10 cellular contexts compared by ENCODE assay signal in the genomic region with DNA sequence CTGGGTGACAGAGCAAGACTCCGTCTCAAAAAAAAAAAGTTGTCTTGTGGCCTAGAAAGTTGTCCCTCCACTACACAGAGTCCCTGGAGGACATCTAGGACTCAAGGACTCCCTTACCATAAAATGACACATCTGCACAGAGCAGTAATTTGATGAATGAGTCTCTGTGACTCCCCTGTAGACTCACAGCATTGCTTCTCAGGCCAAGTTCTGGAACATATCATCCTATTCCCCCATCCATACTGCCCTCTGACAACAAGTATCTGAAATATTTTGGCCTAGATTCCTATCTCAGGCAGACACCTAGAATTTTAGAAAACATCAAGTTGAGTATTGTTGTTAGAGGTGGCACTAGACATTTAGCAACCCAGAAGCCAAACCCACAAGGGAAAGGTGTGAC.
"Had no signal": no experiment of that assay in that cellular context is flagged by ENCODE, and none has a peak within 500 bp of the region (broad histone marks: within the 10 kb centered on the region; RNA-seq: fewer than 3 reads in every experiment).

No MANE protein-coding gene starts in this region.

- H3K27ac ChIP-seq: lower lobe of right lung, ovary, tibial artery had no signal

- H3K4me1 ChIP-seq: lower lobe of right lung, tibial artery had no signal

- H3K4me3 ChIP-seq: lower lobe of right lung, ovary, tibial artery had no signal

- H3K27me3 ChIP-seq: ovary, tibial artery had no signal

- H3K9me3 ChIP-seq: lower lobe of right lung, ovary, tibial artery had no signal

- H3K36me3 ChIP-seq: lower lobe of right lung, ovary, tibial artery had no signal

- DNase-seq: activated CD4-positive, CD25-positive, alpha-beta regulatory T cell treated with anti-CD3 and anti-CD28 coated beads, Interleukin-2, amount 50 U/mL, for 72 hours; activated naive CD4-positive, alpha-beta T cell; activated naive CD8-positive, alpha-beta T cell treated with anti-CD3 and anti-CD28 coated beads, Interleukin-2, amount 10 ng/mL, durations not matched to agents 7 days and 5 days; aorta; effector memory CD4-positive, alpha-beta T cell; lower lobe of right lung; midbrain; ovary; stimulated activated naive B cell treated with anti-CD40 and anti-IgM and Interleukin-4, amounts not matched to agents 10 μg/mL and 1 μg/mL and 100 μg/mL, for 72 hours; tibial artery had no signal
